ENCODE assay signal across 11 cellular contexts in genomic region chr6:125945378-125946141, GRCh38. TPM values are rescaled to one million over a fixed set of nuclear protein-coding genes. Genes with fewer than 3 reads are reported as not detected.
DNase-seq lines count a peak whose midpoint lies in the region; ATAC-seq and TF ChIP-seq lines count a peak whose summit lies in the region.
"Had no signal": no experiment of that assay in that cellular context is flagged by ENCODE, and none has a peak within 500 bp of the region (broad histone marks: within the 10 kb centered on the region; RNA-seq: fewer than 3 reads in every experiment).

No MANE protein-coding gene starts in this region.

- H3K27me3 ChIP-seq in SJSA1 (replicated peaks) = no peaks in the 10 kb centered on the region
- no peaks in the 10 kb centered on the region for H3K27me3 ChIP-seq in foreskin keratinocyte
- H3K27me3 ChIP-seq in rectal smooth muscle tissue (ENCODE audit: control insufficient read depth, insufficient read depth, low read length) = no peaks in the 10 kb centered on the region
- H3K27me3 ChIP-seq in H7 (ENCODE audit: control insufficient read depth, insufficient read depth, low read length) = no peaks in the 10 kb centered on the region
- H3K27me3 ChIP-seq: BLaER1 treated with 17β-estradiol and CSF1 and Interleukin-3, amounts not matched to agents 10 nM and 100 nM had no signal

- H3K27ac ChIP-seq in SJSA1 = peak overlapping the region; percentile 89
- peak overlapping the region; percentile 98 for H3K27ac ChIP-seq in foreskin keratinocyte
- H3K27ac ChIP-seq in rectal smooth muscle tissue (ENCODE audit: low read depth, low read length) = peak overlapping the region; percentile 16

- H3K27me3 Mint-ChIP-seq in Calu3 (ENCODE audit: unreplicated experiment) = no peaks in the 10 kb centered on the region

- TSS peak; percentile 80 for BruUV-seq in Calu3 (replicated peaks; lab: Mats Ljungman, UMichigan)

- H3K9me3 ChIP-seq in SJSA1 (replicated peaks) = no peaks in the 10 kb centered on the region
- H3K9me3 ChIP-seq: BLaER1 treated with 17β-estradiol and CSF1 and Interleukin-3, amounts not matched to agents 10 nM and 100 nM had no signal

- peak overlapping the region; percentile 35 for H3K4me3 Mint-ChIP-seq in Calu3 (ENCODE audit: low read depth, unreplicated experiment)

- no peak overlapping the region for H3K4me3 ChIP-seq in SJSA1
- H3K4me3 ChIP-seq in rectal smooth muscle tissue (ENCODE audit: low read length) = no peak overlapping the region
- no peak overlapping the region for H3K4me3 ChIP-seq in H7 (ENCODE audit: insufficient read depth, low read depth, low read length)
- H3K4me3 ChIP-seq: BLaER1 treated with 17β-estradiol and CSF1 and Interleukin-3, amounts not matched to agents 10 nM and 100 nM had no signal

- H3K4me1 Mint-ChIP-seq in Calu3 (ENCODE audit: low read depth, unreplicated experiment) = peaks cover 54% of the 10 kb centered on the region

- peak overlapping the region; percentile 95 for H3K27ac Mint-ChIP-seq in Calu3 (ENCODE audit: unreplicated experiment)

- no peak for DNase-seq in Calu3
- DNase-seq in SJSA1 (ENCODE audit: low read depth in 1 of 2, low spot score in 2 of 2) = no peak
- peak in 1 of 2 donors; percentile 45 for DNase-seq in foreskin keratinocyte
- DNase-seq in H7 = no peak
- DNase-seq in DMS79 treated with DMSO at 0.1 percent for 48 hours (lab: John Stamatoyannopoulos, UW) = no peak
- no peak for DNase-seq in SKM-1 treated with dmso at 0.1 percent for 144 hours (lab: John Stamatoyannopoulos, UW; ENCODE audit: unreplicated experiment)
- DNase-seq: activated T-cell treated with anti-CD3 and anti-CD28 coated beads, Interleukin-2, amount 50 U/mL, for 1 hour; effector CD8-positive, alpha-beta T cell had no signal

- ATAC-seq in foreskin keratinocyte (no peak), HG03565 (IDR thresholded peaks at IDR 0.05; ENCODE audit: unreplicated experiment) (no peak)

- TF ChIP-seq CTCF in Calu3 (IDR thresholded peaks at IDR 0.05; ENCODE audit: unreplicated experiment) (no peak), foreskin keratinocyte (conservative IDR thresholded peaks at IDR 0.05) (no peak)

- intact Hi-C loops in Calu3 (cut with micrococcal nuclease; ENCODE audit: unreplicated experiment) = loop anchor here (1.0 to 5.0 kb wide), 2 partner anchors 25 to 78 kb away; no protein-coding TSS in a partner anchor

- H3K4me1 ChIP-seq in SJSA1 (replicated peaks) (peaks cover 76% of the 10 kb centered on the region), foreskin keratinocyte (peaks cover 66% of the 10 kb centered on the region), rectal smooth muscle tissue (ENCODE audit: control insufficient read depth, insufficient read depth, low read length) (no peaks in the 10 kb centered on the region)

- no peaks in the 10 kb centered on the region for H3K36me3 ChIP-seq in SJSA1
- H3K36me3 ChIP-seq in rectal smooth muscle tissue (ENCODE audit: control insufficient read depth, insufficient read depth, low read length) = no peaks in the 10 kb centered on the region
- no peaks in the 10 kb centered on the region for H3K36me3 ChIP-seq in H7 (replicated peaks; ENCODE audit: control insufficient read depth, insufficient read depth, low read length)
- H3K36me3 ChIP-seq: BLaER1 treated with 17β-estradiol and CSF1 and Interleukin-3, amounts not matched to agents 10 nM and 100 nM had no signal

- CTCF ChIA-PET in Calu3 (lab: Charles Lee) = interaction anchor here (0.5 to 3.4 kb wide), 3 partner anchors 11 to 95 kb away, joined by 3 to 18 read pairs (median 11); partner anchors contain the start of gene HINT3

- H3K36me3 Mint-ChIP-seq in Calu3 (ENCODE audit: insufficient read depth, unreplicated experiment) = peaks cover 9% of the 10 kb centered on the region

- no peak overlapping the region for H3K9ac ChIP-seq in rectal smooth muscle tissue (ENCODE audit: low read length)
- H3K9ac ChIP-seq: BLaER1 treated with 17β-estradiol and CSF1 and Interleukin-3, amounts not matched to agents 10 nM and 100 nM had no signal

- H3K9me3 Mint-ChIP-seq in Calu3 (ENCODE audit: low read depth, unreplicated experiment) = no peaks in the 10 kb centered on the region

RNA-seq across cellular contexts. Expression of gene HINT3, which starts 11.0 kb away (rescaled TPM):
- total RNA-seq in Calu3 (2022) (13.9 and 15.1 TPM in 2 replicates), foreskin keratinocyte (9.7 and 10.0 TPM in 2 replicates)
- total RNA-seq in SJSA1 (2014; rRNA removed; shearing (Covaris generic)) = 16.9 and 26.2 TPM in 2 replicates
- 4.5 and 5.5 TPM in 2 replicates for polyA plus RNA-seq in foreskin keratinocyte
- 13.8 and 17.7 TPM in 2 replicates for total RNA-seq in H7 (2014; rRNA removed; shearing (Covaris generic))

RNA-seq across cellular contexts. Expression of gene TRMT11, which starts 40.8 kb away (rescaled TPM):
- 20.2 and 27.7 TPM in 2 replicates for total RNA-seq in Calu3 (2022)
- 24.1 and 28.3 TPM in 2 replicates for total RNA-seq in SJSA1 (2014; rRNA removed; shearing (Covaris generic))
- total RNA-seq in foreskin keratinocyte = 16.0 and 19.8 TPM in 2 replicates
- 7.4 and 10.0 TPM in 2 replicates for polyA plus RNA-seq in foreskin keratinocyte
- 29.5 and 32.3 TPM in 2 replicates for total RNA-seq in H7 (2014; rRNA removed; shearing (Covaris generic))

Comparison
In these comparisons a context has a peak if more than half of its experiments do, and no peak if none do; other contexts are left out.
1. H3K27ac ChIP-seq: peak in every context shown above with its lines; median percentile 98 in foreskin keratinocyte; 89 in SJSA1; 16 in rectal smooth muscle tissue.